In the genomic region with DNA sequence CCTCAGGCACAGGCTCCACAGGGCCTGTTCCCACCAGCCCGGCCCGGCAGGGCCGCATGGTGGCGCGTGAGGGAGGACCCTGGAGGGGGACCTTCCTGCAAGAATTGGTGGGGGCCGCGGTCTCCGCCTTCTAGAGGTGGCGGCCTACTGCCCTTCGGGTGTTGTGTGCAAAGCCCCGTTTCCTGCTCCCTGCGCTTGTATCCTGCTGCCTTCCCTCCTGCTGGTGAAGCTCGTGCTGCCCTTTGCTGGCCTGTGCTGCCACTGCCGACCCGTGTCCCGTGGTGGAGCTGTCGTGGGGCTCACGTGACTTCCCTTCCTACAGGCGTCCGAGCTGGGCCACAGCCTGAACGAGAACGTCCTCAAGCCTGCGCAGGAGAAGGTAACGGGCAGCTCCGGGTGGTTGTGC, we compare ENCODE assay signal across 16 cellular contexts. TPM values are rescaled to one million over a fixed set of nuclear protein-coding genes. Genes with fewer than 3 reads are reported as not detected.
A peak's percentile ranks its signal among the peaks of the same experiment; 100 is the strongest.
DNase-seq lines count a peak whose midpoint lies in the region; ATAC-seq and TF ChIP-seq lines count a peak whose summit lies in the region.
"Had no signal": no experiment of that assay in that cellular context is flagged by ENCODE, and none has a peak within 500 bp of the region (broad histone marks: within the 10 kb centered on the region; RNA-seq: fewer than 3 reads in every experiment).

No MANE protein-coding gene starts in this region.

- DNase-seq in activated T-cell treated with anti-CD3 and anti-CD28 coated beads, Interleukin-2, amount 50 U/mL, for 4 hours: no peak
- DNase-seq in activated T-cell treated with anti-CD3 and anti-CD28 coated beads, Interleukin-2, amount 50 U/mL, for 48 hours: no peak
- DNase-seq in Kasumi-1 (lab: John Stamatoyannopoulos, UW): peak; percentile 58 to 60
- DNase-seq in nephron progenitor cell: no peak
- DNase-seq in cerebellar cortex (ENCODE audit: low spot score): no peak
- no peak for DNase-seq in NCI-H1930 (lab: John Stamatoyannopoulos, UW)
- no peak for DNase-seq in Ammon's horn (ENCODE audit: low spot score)
- DNase-seq: DMS79, gastrocnemius medialis, NCI-H2107 had no signal

- peak overlapping the region; percentile 71 for H3K4me3 Mint-ChIP-seq in activated T-cell treated with anti-CD3 and anti-CD28 coated beads, Interleukin-2, amount 50 U/mL, for 4 hours
- peak overlapping the region; percentile 73 for H3K4me3 Mint-ChIP-seq in activated naive CD8-positive, alpha-beta T cell
- no peak overlapping the region for H3K4me3 Mint-ChIP-seq in nephron progenitor cell

- peaks cover 4% of the 10 kb centered on the region for H3K4me1 Mint-ChIP-seq in activated T-cell treated with anti-CD3 and anti-CD28 coated beads, Interleukin-2, amount 50 U/mL, for 4 hours (ENCODE audit: low read depth)
- peaks cover 1% of the 10 kb centered on the region for H3K4me1 Mint-ChIP-seq in activated naive CD8-positive, alpha-beta T cell (ENCODE audit: low read depth)
- no peaks in the 10 kb centered on the region for H3K4me1 Mint-ChIP-seq in nephron progenitor cell

- peak; percentile 25 to 41 for ATAC-seq in activated T-cell treated with anti-CD3 and anti-CD28 coated beads, Interleukin-2, amount 50 U/mL, for 4 hours
- ATAC-seq: gastrocnemius medialis had no signal

- TF ChIP-seq CTCF in nephron progenitor cell (IDR thresholded peaks at IDR 0.05): no peak

- H3K36me3 Mint-ChIP-seq in activated T-cell treated with anti-CD3 and anti-CD28 coated beads, Interleukin-2, amount 50 U/mL, for 4 hours (ENCODE audit: insufficient read depth): peaks cover 14% of the 10 kb centered on the region
- no peaks in the 10 kb centered on the region for H3K36me3 Mint-ChIP-seq in activated naive CD8-positive, alpha-beta T cell
- peaks cover 16% of the 10 kb centered on the region for H3K36me3 Mint-ChIP-seq in nephron progenitor cell (ENCODE audit: low read depth)

- no peak overlapping the region for H3K27ac Mint-ChIP-seq in activated naive CD8-positive, alpha-beta T cell
- H3K27ac Mint-ChIP-seq in nephron progenitor cell: peak overlapping the region; percentile 71

- no peaks in the 10 kb centered on the region for H3K9me3 Mint-ChIP-seq in activated T-cell treated with anti-CD3 and anti-CD28 coated beads, Interleukin-2, amount 50 U/mL, for 4 hours
- no peaks in the 10 kb centered on the region for H3K9me3 Mint-ChIP-seq in activated naive CD8-positive, alpha-beta T cell (ENCODE audit: low read depth)
- no peaks in the 10 kb centered on the region for H3K9me3 Mint-ChIP-seq in nephron progenitor cell

- no peaks in the 10 kb centered on the region for H3K27me3 Mint-ChIP-seq in activated T-cell treated with anti-CD3 and anti-CD28 coated beads, Interleukin-2, amount 50 U/mL, for 4 hours (ENCODE audit: low read depth)
- no peaks in the 10 kb centered on the region for H3K27me3 Mint-ChIP-seq in activated naive CD8-positive, alpha-beta T cell
- H3K27me3 Mint-ChIP-seq in nephron progenitor cell (ENCODE audit: low read depth, poor library complexity): no peaks in the 10 kb centered on the region

RNA-seq across cellular contexts. Expression of a gene that starts 8.4 kb away (rescaled TPM):
- not detected for total RNA-seq in activated T-cell treated with anti-CD3 and anti-CD28 coated beads, Interleukin-2, amount 50 U/mL, for 4 hours
- total RNA-seq: breast epithelium, mesenteric fat pad, omental fat pad, SJSA1 had no signal

RNA-seq across cellular contexts. Expression of a gene that starts 11.9 kb away (rescaled TPM):
- total RNA-seq in activated T-cell treated with anti-CD3 and anti-CD28 coated beads, Interleukin-2, amount 50 U/mL, for 4 hours: 100 to 1,000 TPM; 110 to 112 (median 110) TPM

RNA-seq across cellular contexts. Expression of a gene that starts 30.3 kb away (rescaled TPM):
- not detected for total RNA-seq in activated T-cell treated with anti-CD3 and anti-CD28 coated beads, Interleukin-2, amount 50 U/mL, for 4 hours
- total RNA-seq: breast epithelium, gastrocnemius medialis, mesenteric fat pad, omental fat pad, SJSA1 had no signal

RNA-seq across cellular contexts. Expression of a gene that starts 48.8 kb away (rescaled TPM):
- total RNA-seq in activated T-cell treated with anti-CD3 and anti-CD28 coated beads, Interleukin-2, amount 50 U/mL, for 4 hours: not detected
- total RNA-seq: gastrocnemius medialis, SJSA1, temporal lobe had no signal

Comparison
In these comparisons a context has a peak if more than half of its experiments do, and no peak if none do; other contexts are left out.
1. DNase-seq: peak in Kasumi-1 (2 of 2); none in activated T-cell treated with anti-CD3 and anti-CD28 coated beads, Interleukin-2, amount 50 U/mL, for 4 hours (single experiment), activated T-cell treated with anti-CD3 and anti-CD28 coated beads, Interleukin-2, amount 50 U/mL, for 48 hours (0 of 2), nephron progenitor cell (single experiment), cerebellar cortex (single experiment), NCI-H1930 (0 of 2) and Ammon's horn (single experiment).